2 cellular contexts compared by ENCODE assay signal in the genomic region with DNA sequence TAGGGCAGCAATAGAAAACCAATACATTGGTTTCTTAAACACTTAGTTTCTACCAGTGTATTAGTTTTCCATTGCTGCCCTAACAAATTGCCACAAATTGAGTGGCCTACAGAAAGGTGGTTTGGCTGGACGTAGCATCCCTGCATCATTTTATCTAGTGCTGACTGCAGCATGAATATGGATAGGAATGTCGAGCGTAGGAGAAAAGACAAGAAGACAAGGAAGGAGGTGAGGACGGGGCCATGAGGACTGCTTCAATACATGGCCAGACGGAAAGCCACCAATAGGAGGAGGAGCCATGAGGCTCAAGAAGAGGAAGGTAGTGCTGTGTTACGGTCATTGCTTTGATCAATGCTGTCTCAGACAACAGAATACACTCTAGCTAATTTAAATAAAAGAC.
TF ChIP-seq lines count a peak whose summit lies in the region.

No MANE protein-coding gene starts in this region.

TF ChIP-seq in A549, 52 proteins besides CTCF, POLR2A, EP300 and RAD21:
- TF ChIP-seq ZC3H11A (IDR thresholded peaks at IDR 0.05) (no peak), RARB (CRISPR knock-in tag; IDR thresholded peaks at IDR 0.05) (no peak), EHF (CRISPR knock-in tag; IDR thresholded peaks at IDR 0.05) (no peak), ESRRA (IDR thresholded peaks at IDR 0.05; ENCODE audit: borderline replicate concordance, low read length) (no peak)
- TF ChIP-seq, protein P1, sequence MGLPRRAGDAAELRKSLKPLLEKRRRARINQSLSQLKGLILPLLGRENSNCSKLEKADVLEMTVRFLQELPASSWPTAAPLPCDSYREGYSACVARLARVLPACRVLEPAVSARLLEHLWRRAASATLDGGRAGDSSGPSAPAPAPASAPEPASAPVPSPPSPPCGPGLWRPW (IDR thresholded peaks at IDR 0.05), result no peak
- TF ChIP-seq, protein P2, sequence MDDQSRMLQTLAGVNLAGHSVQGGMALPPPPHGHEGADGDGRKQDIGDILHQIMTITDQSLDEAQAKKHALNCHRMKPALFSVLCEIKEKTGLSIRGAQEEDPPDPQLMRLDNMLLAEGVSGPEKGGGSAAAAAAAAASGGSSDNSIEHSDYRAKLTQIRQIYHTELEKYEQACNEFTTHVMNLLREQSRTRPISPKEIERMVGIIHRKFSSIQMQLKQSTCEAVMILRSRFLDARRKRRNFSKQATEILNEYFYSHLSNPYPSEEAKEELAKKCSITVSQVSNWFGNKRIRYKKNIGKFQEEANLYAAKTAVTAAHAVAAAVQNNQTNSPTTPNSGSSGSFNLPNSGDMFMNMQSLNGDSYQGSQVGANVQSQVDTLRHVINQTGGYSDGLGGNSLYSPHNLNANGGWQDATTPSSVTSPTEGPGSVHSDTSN (IDR thresholded peaks at IDR 0.05), result no peak
- TF ChIP-seq, protein P3, sequence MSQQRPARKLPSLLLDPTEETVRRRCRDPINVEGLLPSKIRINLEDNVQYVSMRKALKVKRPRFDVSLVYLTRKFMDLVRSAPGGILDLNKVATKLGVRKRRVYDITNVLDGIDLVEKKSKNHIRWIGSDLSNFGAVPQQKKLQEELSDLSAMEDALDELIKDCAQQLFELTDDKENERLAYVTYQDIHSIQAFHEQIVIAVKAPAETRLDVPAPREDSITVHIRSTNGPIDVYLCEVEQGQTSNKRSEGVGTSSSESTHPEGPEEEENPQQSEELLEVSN (IDR thresholded peaks at IDR 0.05; ENCODE audit: borderline replicate concordance, low read depth), result no peak
- TF ChIP-seq, protein P4, sequence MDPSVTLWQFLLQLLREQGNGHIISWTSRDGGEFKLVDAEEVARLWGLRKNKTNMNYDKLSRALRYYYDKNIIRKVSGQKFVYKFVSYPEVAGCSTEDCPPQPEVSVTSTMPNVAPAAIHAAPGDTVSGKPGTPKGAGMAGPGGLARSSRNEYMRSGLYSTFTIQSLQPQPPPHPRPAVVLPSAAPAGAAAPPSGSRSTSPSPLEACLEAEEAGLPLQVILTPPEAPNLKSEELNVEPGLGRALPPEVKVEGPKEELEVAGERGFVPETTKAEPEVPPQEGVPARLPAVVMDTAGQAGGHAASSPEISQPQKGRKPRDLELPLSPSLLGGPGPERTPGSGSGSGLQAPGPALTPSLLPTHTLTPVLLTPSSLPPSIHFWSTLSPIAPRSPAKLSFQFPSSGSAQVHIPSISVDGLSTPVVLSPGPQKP (IDR thresholded peaks at IDR 0.05; ENCODE audit: low read depth, low read length), result no peak

TF ChIP-seq in IMR-90, 13 proteins besides CTCF, POLR2A, EP300 and RAD21:
- TF ChIP-seq NFE2L2 (IDR thresholded peaks at IDR 0.05; ENCODE audit: low read depth, low read length) (no peak), MXI1 (IDR thresholded peaks at IDR 0.05; ENCODE audit: borderline replicate concordance, low read depth, low read length) (no peak), MAZ (IDR thresholded peaks at IDR 0.05; ENCODE audit: borderline replicate concordance, low read depth, low read length) (no peak), FOS (IDR thresholded peaks at IDR 0.05; ENCODE audit: low read depth, low read length) (no peak), BHLHE40 (IDR thresholded peaks at IDR 0.05; ENCODE audit: low read depth, low read length) (no peak), SMC3 (IDR thresholded peaks at IDR 0.05; ENCODE audit: low read depth, low read length) (no peak), CHD1 (IDR thresholded peaks at IDR 0.05; ENCODE audit: low read depth, low read length) (no peak), RFX5 (IDR thresholded peaks at IDR 0.05; ENCODE audit: low read depth, low read length) (no peak), CEBPB (IDR thresholded peaks at IDR 0.05; ENCODE audit: low read depth, low read length) (no peak), MAFK (IDR thresholded peaks at IDR 0.05; ENCODE audit: low read depth, low read length) (no peak), RCOR1 (IDR thresholded peaks at IDR 0.05; ENCODE audit: insufficient replicate concordance, low read length) (no peak)
- TF ChIP-seq, protein P4 (IDR thresholded peaks at IDR 0.05; ENCODE audit: borderline replicate concordance, low read depth, low read length), result no peak
- TF ChIP-seq, protein P5, sequence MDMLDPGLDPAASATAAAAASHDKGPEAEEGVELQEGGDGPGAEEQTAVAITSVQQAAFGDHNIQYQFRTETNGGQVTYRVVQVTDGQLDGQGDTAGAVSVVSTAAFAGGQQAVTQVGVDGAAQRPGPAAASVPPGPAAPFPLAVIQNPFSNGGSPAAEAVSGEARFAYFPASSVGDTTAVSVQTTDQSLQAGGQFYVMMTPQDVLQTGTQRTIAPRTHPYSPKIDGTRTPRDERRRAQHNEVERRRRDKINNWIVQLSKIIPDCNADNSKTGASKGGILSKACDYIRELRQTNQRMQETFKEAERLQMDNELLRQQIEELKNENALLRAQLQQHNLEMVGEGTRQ (IDR thresholded peaks at IDR 0.05; ENCODE audit: low read depth, low read length), result no peak
